ENCODE assay signal across 27 cellular contexts in genomic region chr7:69358163-69358821, GRCh38.
DNase-seq lines count a peak whose midpoint lies in the region; ATAC-seq, FAIRE-seq and TF ChIP-seq lines count a peak whose summit lies in the region.
"Had no signal": no experiment of that assay in that cellular context is flagged by ENCODE, and none has a peak within 500 bp of the region (broad histone marks: within the 10 kb centered on the region; RNA-seq: fewer than 3 reads in every experiment).

No MANE protein-coding gene starts in this region.

- H3K4me3 ChIP-seq in HepG2 (replicated peaks in 1 of 3; ENCODE audit: insufficient read depth in 1 of 3, low read depth in 2 of 3, low read length in 3 of 3) (no peak overlapping the region), right lobe of liver (no peak overlapping the region), bronchial epithelial cell (ENCODE audit: low read depth, low read length) (no peak overlapping the region), hepatocyte (no peak overlapping the region), sigmoid colon (no peak overlapping the region)
- H3K4me3 ChIP-seq: mucosa of descending colon, spleen, transverse colon had no signal

- H3K9me3 ChIP-seq in HepG2 (ENCODE audit: low read length) (no peaks in the 10 kb centered on the region), right lobe of liver (no peaks in the 10 kb centered on the region), hepatocyte (ENCODE audit: low read depth) (no peaks in the 10 kb centered on the region), sigmoid colon (no peaks in the 10 kb centered on the region)
- H3K9me3 ChIP-seq: spleen, transverse colon had no signal

- TF ChIP-seq POLR2A in HepG2 (IDR thresholded peaks at IDR 0.05; ENCODE audit: insufficient read depth in 1 of 2, low read depth in 2 of 2, low read length in 2 of 2) (no peak), right lobe of liver (IDR thresholded peaks at IDR 0.05) (no peak), sigmoid colon (IDR thresholded peaks at IDR 0.05) (no peak)

- BruUV-seq in HepG2 (replicated peaks; lab: Mats Ljungman, UMichigan): no TSS peak

- H3K27ac Mint-ChIP-seq in activated CD4-positive, alpha-beta memory T cell treated with anti-CD3 and anti-CD28 coated beads for 36 hours: no peak overlapping the region
- H3K27ac Mint-ChIP-seq: activated naive CD4-positive, alpha-beta T cell treated with anti-CD3 and anti-CD28 coated beads, Interleukin-2, amount 10 ng/mL, durations not matched to agents 7 days and 5 days; immature natural killer cell had no signal

- no peaks in the 10 kb centered on the region for H3K79me2 ChIP-seq in HepG2 (ENCODE audit: insufficient read depth, low read length)
- no peaks in the 10 kb centered on the region for H3K79me2 ChIP-seq in hepatocyte

- H3K36me3 Mint-ChIP-seq in activated CD4-positive, alpha-beta memory T cell treated with anti-CD3 and anti-CD28 coated beads for 36 hours: no peaks in the 10 kb centered on the region
- H3K36me3 Mint-ChIP-seq: activated naive CD4-positive, alpha-beta T cell treated with anti-CD3 and anti-CD28 coated beads, Interleukin-2, amount 10 ng/mL, durations not matched to agents 7 days and 5 days; brain; immature natural killer cell had no signal

- H2AFZ ChIP-seq in HepG2 (ENCODE audit: low read length): no peak overlapping the region
- H2AFZ ChIP-seq in hepatocyte: no peak overlapping the region

- H3K4me1 ChIP-seq in HepG2 (ENCODE audit: insufficient read depth, low read length) (no peaks in the 10 kb centered on the region), right lobe of liver (no peaks in the 10 kb centered on the region), hepatocyte (ENCODE audit: insufficient read depth) (peaks cover 3% of the 10 kb centered on the region), sigmoid colon (peaks cover 0 to 10% (median 8%) of the 10 kb centered on the region in 4 donors)
- H3K4me1 ChIP-seq: spleen, transverse colon had no signal

- intact Hi-C loops in HepG2 (cut with micrococcal nuclease; ENCODE audit: unreplicated experiment): no loop called here
- intact Hi-C loops in right lobe of liver (cut with DNase I): no loop called here
- intact Hi-C loops in sigmoid colon (cut with DNase I): no loop called here
- intact Hi-C loops in activated CD4-positive, alpha-beta memory T cell treated with anti-CD3 and anti-CD28 coated beads for 36 hours (cut with micrococcal nuclease): no loop called here

- WGBS in HepG2 (ENCODE audit: low lambda C conversion rate): 0% methylated on average over 3 of the region's 3 CpGs
- 51% methylated on average over 3 of the region's 3 CpGs for WGBS in right lobe of liver (ENCODE audit: insufficient coverage, low coverage, low lambda C conversion rate, missing lambda C conversion rate)
- 41% methylated on average over 3 of the region's 3 CpGs for WGBS in hepatocyte (ENCODE audit: low lambda C conversion rate, missing lambda C conversion rate)
- 44 to 61% methylated on average over 3 of the region's 3 CpGs for WGBS in sigmoid colon, 2 donors

- TF ChIP-seq EP300 in HepG2 (IDR thresholded peaks at IDR 0.05; ENCODE audit: low read depth in 2 of 2, low read length in 2 of 2) (no peak), HepG2 (CRISPR knock-in tag; IDR thresholded peaks at IDR 0.05; ENCODE audit: borderline replicate concordance) (no peak), sigmoid colon (IDR thresholded peaks at IDR 0.05) (no peak)

- peaks cover 3% of the 10 kb centered on the region for H3K9me3 Mint-ChIP-seq in activated CD4-positive, alpha-beta memory T cell treated with anti-CD3 and anti-CD28 coated beads for 36 hours

- H3K4me2 ChIP-seq in HepG2 (ENCODE audit: low read depth, low read length): no peak overlapping the region
- H3K4me2 ChIP-seq in hepatocyte: no peak overlapping the region

- CTCF ChIA-PET in HepG2 (lab: Yijun Ruan, JAX; ENCODE audit: low intra/inter-chr PET ratio, low total read pairs): no interaction called here
- CTCF ChIA-PET in activated CD4-positive, alpha-beta memory T cell treated with anti-CD3 and anti-CD28 coated beads for 36 hours (lab: Charles Lee): no interaction called here

- POLR2A ChIA-PET in HepG2 (lab: Yijun Ruan, JAX): no interaction called here
- POLR2A ChIA-PET in activated CD4-positive, alpha-beta memory T cell treated with anti-CD3 and anti-CD28 coated beads for 36 hours (lab: Charles Lee): no interaction called here

- TF ChIP-seq RAD21 in HepG2 (CRISPR knock-in tag; IDR thresholded peaks at IDR 0.05): no peak

- H3K27ac ChIP-seq in HepG2 (ENCODE audit: extremely low read length, insufficient read depth, low read length) (no peak overlapping the region), right lobe of liver (no peak overlapping the region), hepatocyte (no peak overlapping the region), sigmoid colon (no peak overlapping the region)
- H3K27ac ChIP-seq: spleen, transverse colon had no signal

- ATAC-seq in HepG2 (no peak), right lobe of liver (no peak), GM18870 (IDR thresholded peaks at IDR 0.05; ENCODE audit: unreplicated experiment) (no peak)
- ATAC-seq: activated CD4-positive, CD25-positive, alpha-beta regulatory T cell treated with anti-CD3 and anti-CD28 coated beads, Interleukin-2, amount 50 U/mL, for 24 hours; left lobe of liver; mucosa of descending colon; Panc1 had no signal

- H4K20me1 ChIP-seq in HepG2 (ENCODE audit: insufficient read depth, low read length): no peaks in the 10 kb centered on the region
- H4K20me1 ChIP-seq in hepatocyte (ENCODE audit: insufficient read depth, poor library complexity, severe bottlenecking): no peaks in the 10 kb centered on the region

- H3K4me1 Mint-ChIP-seq in activated CD4-positive, alpha-beta memory T cell treated with anti-CD3 and anti-CD28 coated beads for 36 hours (ENCODE audit: low read depth): no peaks in the 10 kb centered on the region
- H3K4me1 Mint-ChIP-seq: activated naive CD4-positive, alpha-beta T cell treated with anti-CD3 and anti-CD28 coated beads, Interleukin-2, amount 10 ng/mL, durations not matched to agents 7 days and 5 days; brain; immature natural killer cell had no signal

- TF ChIP-seq CTCF in HepG2 (CRISPR knock-in tag; IDR thresholded peaks at IDR 0.05) (no peak), right lobe of liver (IDR thresholded peaks at IDR 0.05) (no peak), bronchial epithelial cell (IDR thresholded peaks at IDR 0.05; ENCODE audit: insufficient read depth, low read length, severe bottlenecking) (no peak), hepatocyte (IDR thresholded peaks at IDR 0.05; ENCODE audit: poor library complexity) (no peak), sigmoid colon (IDR thresholded peaks at IDR 0.05) (no peak)

- no peaks in the 10 kb centered on the region for H3K27me3 ChIP-seq in HepG2 (ENCODE audit: control insufficient read depth in 1 of 2, insufficient read depth in 2 of 2, low read length in 2 of 2)
- H3K27me3 ChIP-seq in right lobe of liver: no peaks in the 10 kb centered on the region
- no peaks in the 10 kb centered on the region for H3K27me3 ChIP-seq in bronchial epithelial cell (ENCODE audit: control insufficient read depth, insufficient read depth, low read length)
- no peaks in the 10 kb centered on the region for H3K27me3 ChIP-seq in hepatocyte
- H3K27me3 ChIP-seq in sigmoid colon: no peaks in the 10 kb centered on the region
- H3K27me3 ChIP-seq: transverse colon had no signal

- H3K9ac ChIP-seq in HepG2 (ENCODE audit: insufficient read depth, low read depth, low read length): no peak overlapping the region

- H3K36me3 ChIP-seq in HepG2 (replicated peaks in 1 of 2; ENCODE audit: control insufficient read depth in 1 of 2, insufficient read depth in 2 of 2, low read length in 2 of 2) (no peaks in the 10 kb centered on the region), right lobe of liver (no peaks in the 10 kb centered on the region), bronchial epithelial cell (ENCODE audit: control insufficient read depth, insufficient read depth, low read length) (no peaks in the 10 kb centered on the region), hepatocyte (replicated peaks; ENCODE audit: insufficient read depth, low read depth) (no peaks in the 10 kb centered on the region), sigmoid colon (no peaks in the 10 kb centered on the region)
- H3K36me3 ChIP-seq: spleen, transverse colon had no signal

- in situ Hi-C loops in HepG2 (cut with HindIII; ENCODE audit: extremely low pct_ligation_motif_present, low pct_unique_long_range_greater_than_20kb): no loop called here

- DNase-seq in HepG2 (ENCODE audit: low spot score) (no peak), right lobe of liver (no peak), bronchial epithelial cell (ENCODE audit: low read depth) (no peak), hepatocyte (ENCODE audit: low spot score) (peak; percentile 39), NCI-H524 (lab: John Stamatoyannopoulos, UW) (no peak), sigmoid colon (no peak)
- DNase-seq in activated CD4-positive, alpha-beta memory T cell treated with anti-CD3 and anti-CD28 coated beads for 36 hours: no peak
- DNase-seq: activated CD4-positive, alpha-beta T cell treated with anti-CD3 and anti-CD28 coated beads, Interleukin-2, amount 50 U/mL, for 48 hours; activated CD8-positive, alpha-beta memory T cell treated with anti-CD3 and anti-CD28 coated beads, Interleukin-2, amount 50 U/mL, for 48 hours; activated naive CD4-positive, alpha-beta T cell treated with anti-CD3 and anti-CD28 coated beads, Interleukin-2, amount 10 ng/mL, durations not matched to agents 7 days and 5 days; DMS79; effector CD8-positive, alpha-beta T cell; foreskin melanocyte; immature natural killer cell; mucosa of descending colon; NCI-H1694; NCI-H2171 treated with DMSO at 0.1 percent for 48 hours; NCI-H524 treated with DMSO at 0.1 percent for 48 hours; spleen; T-helper 1 cell; transverse colon had no signal

- no peak for FAIRE-seq in HepG2 (lab: Jason Lieb, UNC)
- FAIRE-seq in bronchial epithelial cell (lab: Jason Lieb, UNC): peak; percentile 40

- no peaks in the 10 kb centered on the region for H3K27me3 Mint-ChIP-seq in activated CD4-positive, alpha-beta memory T cell treated with anti-CD3 and anti-CD28 coated beads for 36 hours
- H3K27me3 Mint-ChIP-seq: activated naive CD4-positive, alpha-beta T cell treated with anti-CD3 and anti-CD28 coated beads, Interleukin-2, amount 10 ng/mL, durations not matched to agents 7 days and 5 days had no signal

- no peaks in the 10 kb centered on the region for H3K9me2 ChIP-seq in hepatocyte (replicated peaks; ENCODE audit: insufficient read depth)

- no peak overlapping the region for H3K4me3 Mint-ChIP-seq in activated CD4-positive, alpha-beta memory T cell treated with anti-CD3 and anti-CD28 coated beads for 36 hours
- H3K4me3 Mint-ChIP-seq: activated naive CD4-positive, alpha-beta T cell treated with anti-CD3 and anti-CD28 coated beads, Interleukin-2, amount 10 ng/mL, durations not matched to agents 7 days and 5 days; brain; immature natural killer cell; nephron had no signal

TF ChIP-seq in HepG2, 621 proteins besides CTCF, POLR2A, EP300 and RAD21 (continues in another document):
- no peak for TF ChIP-seq NFE2L2 (IDR thresholded peaks at IDR 0.05; ENCODE audit: low read length)
